ENCODE assay signal across 8 cellular contexts in genomic region chr1:109281680-109282496, GRCh38. TPM values are rescaled to one million over a fixed set of nuclear protein-coding genes. Genes with fewer than 3 reads are reported as not detected.
DNase-seq lines count a peak whose midpoint lies in the region; ATAC-seq and TF ChIP-seq lines count a peak whose summit lies in the region.

No MANE protein-coding gene starts in this region.

- peak overlapping the region; percentile 61 to 84 (median 71) for H3K4me3 ChIP-seq in BLaER1 treated with 17β-estradiol and CSF1 and Interleukin-3, amounts not matched to agents 10 nM and 100 nM
- peak overlapping the region; percentile 59 to 79 (median 75) for H3K4me3 ChIP-seq in mammary epithelial cell (replicated peaks in 1 of 3; ENCODE audit: insufficient read depth in 1 of 3, low read depth in 2 of 3, low read length in 3 of 3)
- peak overlapping the region; percentile 55 for H3K4me3 ChIP-seq in mucosa of stomach (ENCODE audit: low read length)

- BruUV-seq in mammary epithelial cell (replicated peaks; lab: Mats Ljungman, UMichigan), result TSS peak; percentile 36

- H3K27ac ChIP-seq in BLaER1 treated with 17β-estradiol and CSF1 and Interleukin-3, amounts not matched to agents 10 nM and 100 nM, result peak overlapping the region; percentile 33 to 88 (median 76); a peak in 19 of 22 replicates
- H3K27ac ChIP-seq in mammary epithelial cell (ENCODE audit: insufficient read depth, low read depth, low read length), result peak overlapping the region; percentile 51

- H4K20me1 ChIP-seq in BLaER1 treated with 17β-estradiol and CSF1 and Interleukin-3, amounts not matched to agents 10 nM and 100 nM, result no peaks in the 10 kb centered on the region
- no peaks in the 10 kb centered on the region for H4K20me1 ChIP-seq in mammary epithelial cell (ENCODE audit: insufficient read depth, low read length)

- ATAC-seq in GM18873 (IDR thresholded peaks at IDR 0.05; ENCODE audit: low FRiP score, unreplicated experiment), result no peak

- peak overlapping the region; percentile 73 to 85 (median 80); a peak in 20 of 22 replicates for H3K9ac ChIP-seq in BLaER1 treated with 17β-estradiol and CSF1 and Interleukin-3, amounts not matched to agents 10 nM and 100 nM
- H3K9ac ChIP-seq in mammary epithelial cell (ENCODE audit: insufficient read depth, low read length) (peak overlapping the region; percentile 57), mucosa of stomach (ENCODE audit: low read length) (peak overlapping the region; percentile 44)

- H3K27me3 ChIP-seq in BLaER1 treated with 17β-estradiol and CSF1 and Interleukin-3, amounts not matched to agents 10 nM and 100 nM, result no peaks in the 10 kb centered on the region
- H3K27me3 ChIP-seq in mammary epithelial cell (ENCODE audit: insufficient read depth, low read length), result no peaks in the 10 kb centered on the region
- H3K27me3 ChIP-seq in mucosa of stomach (ENCODE audit: control insufficient read depth, insufficient read depth, low read length), result no peaks in the 10 kb centered on the region

- TF ChIP-seq CTCF in mammary epithelial cell (conservative IDR thresholded peaks at IDR 0.05 in 1 of 2, IDR thresholded peaks at IDR 0.05 in 1 of 2; ENCODE audit: extremely low read depth in 1 of 2, insufficient read depth in 1 of 2, low read depth in 1 of 2, low read length in 2 of 2), result no peak

- DNase-seq in Kasumi-1 (lab: John Stamatoyannopoulos, UW), result peak; percentile 51 to 70
- DNase-seq in mammary epithelial cell, result no peak
- no peak for DNase-seq in NCI-H69 (lab: John Stamatoyannopoulos, UW)
- no peak for DNase-seq in amniotic stem cell (lab: John Stamatoyannopoulos, UW)
- DNase-seq in dedifferentiated amniotic fluid mesenchymal stem cell (ENCODE audit: extremely low spot score), result no peak

- dilution Hi-C loops in mammary epithelial cell (cut with HindIII; ENCODE audit: low sequenced_read_pairs), result no loop called here

- peak overlapping the region; percentile 89 for H2AFZ ChIP-seq in mammary epithelial cell (ENCODE audit: low read depth, low read length)

- peaks cover 30 to 61% (median 49%) of the 10 kb centered on the region in 10 experiments for H3K4me1 ChIP-seq in BLaER1 treated with 17β-estradiol and CSF1 and Interleukin-3, amounts not matched to agents 10 nM and 100 nM
- H3K4me1 ChIP-seq in mammary epithelial cell (ENCODE audit: insufficient read depth, low read length), result peaks cover 30% of the 10 kb centered on the region
- H3K4me1 ChIP-seq in mucosa of stomach (ENCODE audit: control insufficient read depth, insufficient read depth, low read length), result peaks cover 30% of the 10 kb centered on the region

- 48% methylated on average over 17 of the region's 28 CpGs for WGBS in mammary epithelial cell (ENCODE audit: low coverage, missing lambda C conversion rate)

- intact Hi-C loops in mammary epithelial cell (cut with micrococcal nuclease), result no loop called here

- CTCF ChIA-PET in mammary epithelial cell (lab: Charles Lee; ENCODE audit: low non-redundant PET), result no interaction called here

- no peaks in the 10 kb centered on the region for H3K9me3 ChIP-seq in BLaER1 treated with 17β-estradiol and CSF1 and Interleukin-3, amounts not matched to agents 10 nM and 100 nM (replicated peaks in 1 of 11)
- H3K9me3 ChIP-seq in mammary epithelial cell (replicated peaks; ENCODE audit: insufficient read depth, low read length) (no peaks in the 10 kb centered on the region), mucosa of stomach (ENCODE audit: control insufficient read depth, low read length) (no peaks in the 10 kb centered on the region)

- peaks cover 65% of the 10 kb centered on the region for H3K79me2 ChIP-seq in mammary epithelial cell (ENCODE audit: insufficient read depth, low read length)

- in situ Hi-C loops in mammary epithelial cell (cut with MboI; ENCODE audit: low sequenced_read_pairs in 2 of 2), result no loop called here

- H3K36me3 ChIP-seq in BLaER1 treated with 17β-estradiol and CSF1 and Interleukin-3, amounts not matched to agents 10 nM and 100 nM, result peaks cover 0 to 33% (median 19%) of the 10 kb centered on the region in 11 experiments; a peak in 16 of 22 replicates
- H3K36me3 ChIP-seq in mammary epithelial cell (ENCODE audit: insufficient read depth, low read length) (peaks cover 6% of the 10 kb centered on the region), mucosa of stomach (ENCODE audit: control insufficient read depth, insufficient read depth, low read length) (no peaks in the 10 kb centered on the region)

- H3K4me2 ChIP-seq in BLaER1 treated with 17β-estradiol and CSF1 and Interleukin-3, amounts not matched to agents 10 nM and 100 nM, result peak overlapping the region; percentile 82 to 99 (median 95)
- H3K4me2 ChIP-seq in mammary epithelial cell (ENCODE audit: insufficient read depth, low read depth, low read length), result peak overlapping the region; percentile 90

RNA-seq across cellular contexts. Expression of gene PSRC1, which starts 1.1 kb away (rescaled TPM):
- 10 to 100 TPM in 1 of 2 donors, 1 to 10 TPM in 1; 4.3 to 24.0 TPM for total RNA-seq in mammary epithelial cell
- polyA plus RNA-seq in mammary epithelial cell, result 25.7 TPM
- polyA minus RNA-seq in mammary epithelial cell, result 6.9 TPM

RNA-seq across cellular contexts. Expression of gene MYBPHL, which starts 24.9 kb away (rescaled TPM):
- total RNA-seq in mammary epithelial cell, result 1 to 10 TPM in 1 of 2 donors, not detected in 1; 1.7 TPM
- polyA plus RNA-seq in mammary epithelial cell, result 2.1 TPM
- polyA minus RNA-seq in mammary epithelial cell, result not detected

RNA-seq across cellular contexts. Expression of gene CELSR2, which starts 32.5 kb away (rescaled TPM):
- total RNA-seq in mammary epithelial cell, result 10 to 100 TPM; 34.7 to 36.0 TPM
- 17.4 TPM for polyA plus RNA-seq in mammary epithelial cell
- polyA minus RNA-seq in mammary epithelial cell, result 49.9 TPM

Comparison
In these comparisons a context has a peak if more than half of its experiments do, and no peak if none do; other contexts are left out.
1. DNase-seq: peak in Kasumi-1 (2 of 2); none in mammary epithelial cell (single experiment), NCI-H69 (single experiment), amniotic stem cell (single experiment) and dedifferentiated amniotic fluid mesenchymal stem cell (single experiment).
2. Peak in every context shown above with its lines, with median percentiles within 50 percentile points of each other: H3K4me3 ChIP-seq and H3K9ac ChIP-seq.